In the genomic region with DNA sequence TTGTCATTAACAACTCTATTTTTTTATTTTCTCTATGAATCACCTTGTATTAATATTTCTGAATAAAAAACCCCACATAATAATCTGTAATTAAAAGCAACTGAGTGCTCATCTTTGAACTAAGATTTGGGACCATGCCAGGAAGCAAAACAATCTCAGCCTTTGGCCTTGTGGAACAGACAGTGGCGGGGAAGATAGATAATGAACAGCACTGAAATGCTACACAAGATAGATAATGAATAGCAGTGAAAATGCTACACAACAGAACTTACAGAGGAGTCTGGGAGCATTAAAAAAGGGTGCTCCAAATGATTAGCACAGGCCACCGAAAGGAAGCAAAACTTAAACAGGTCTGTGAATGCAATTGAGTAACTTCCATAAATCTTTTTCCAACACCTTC, we compare ENCODE assay signal across 8 cellular contexts.
"Had no signal": no experiment of that assay in that cellular context is flagged by ENCODE, and none has a peak within 500 bp of the region (broad histone marks: within the 10 kb centered on the region; RNA-seq: fewer than 3 reads in every experiment).

No MANE protein-coding gene starts in this region.

- H3K27ac ChIP-seq: HL-60 had no signal

- ATAC-seq: HCT116 had no signal

- H3K36me3 ChIP-seq: HAP-1 had no signal

- H3K27ac Mint-ChIP-seq: HFFc6 had no signal

- H3K4me3 Mint-ChIP-seq: HFFc6 had no signal

- H3K4me1 ChIP-seq: HAP-1 had no signal

- H3K4me3 ChIP-seq: HAP-1 had no signal

- DNase-seq: GOT3, H7, HFFc6, IMR-90, KBM-7 had no signal

- H3K9me3 ChIP-seq: HAP-1 had no signal
